8 cellular contexts compared by ENCODE assay signal in genomic region chr7:24290004-24290641, GRCh38.
DNase-seq lines count a peak whose midpoint lies in the region; ATAC-seq lines count a peak whose summit lies in the region.

No MANE protein-coding gene starts in this region.

- intact Hi-C loops in head of caudate nucleus (cut with DNase I), result loop anchor here (10.0 kb wide), 1 partner anchor 375 kb away; no protein-coding TSS in a partner anchor

- peak; percentile 100 for ATAC-seq in GM19372 (IDR thresholded peaks at IDR 0.05; ENCODE audit: low read depth, unreplicated experiment)
- ATAC-seq in HG03175 (IDR thresholded peaks at IDR 0.05; ENCODE audit: unreplicated experiment), result peak; percentile 98

- DNase-seq in DMS53 (lab: John Stamatoyannopoulos, UW), result peak; percentile 91
- DNase-seq in NCI-H510A treated with DMSO at 0.1 percent for 48 hours (lab: John Stamatoyannopoulos, UW), result peak; percentile 77
- peak; percentile 24 for DNase-seq in activated CD8-positive, alpha-beta memory T cell treated with anti-CD3 and anti-CD28 coated beads, Interleukin-2, amount 50 U/mL, for 4 hours
- DNase-seq in head of caudate nucleus, result peak in 24 of 42 donors; percentile 7 to 67 (median 26)
- peak; percentile 23 to 44 for DNase-seq in stimulated activated CD4-positive, alpha-beta T cell treated with anti-CD3 and anti-CD28 coated beads, Interleukin-12 subunit alpha, Interleukin-12 subunit beta, amount 100 ng/mL, for 24 hours (ENCODE audit: low read depth in 2 of 2)
- no peak for DNase-seq in T-helper 9 cell
